In genomic region chr13:32940601-32941000, GRCh38 we compare ENCODE assay signal across 11 cellular contexts.
DNase-seq lines count a peak whose midpoint lies in the region; ATAC-seq, FAIRE-seq and TF ChIP-seq lines count a peak whose summit lies in the region.
"Had no signal": no experiment of that assay in that cellular context is flagged by ENCODE, and none has a peak within 500 bp of the region (broad histone marks: within the 10 kb centered on the region; RNA-seq: fewer than 3 reads in every experiment).

No MANE protein-coding gene starts in this region.

- H3K27me3 Mint-ChIP-seq in mesothelial cell of epicardium (ENCODE audit: low read depth), result no peaks in the 10 kb centered on the region
- peaks cover 6% of the 10 kb centered on the region for H3K27me3 Mint-ChIP-seq in CD8-positive, alpha-beta T cell (ENCODE audit: low read depth)

- intact Hi-C loops in body of pancreas (cut with DNase I), result no loop called here
- intact Hi-C loops in CD8-positive, alpha-beta T cell (cut with DNase I, micrococcal nuclease), result no loop called here

- CTCF ChIA-PET in CD8-positive, alpha-beta T cell (lab: Charles Lee), result interaction anchor here (1.2 kb wide), 1 partner anchor 8 kb away, joined by 3 read pairs; no protein-coding TSS in a partner anchor

- H3K36me3 ChIP-seq in body of pancreas (replicated peaks in 1 of 2; ENCODE audit: insufficient read depth in 1 of 2, low read depth in 2 of 2), result no peaks in the 10 kb centered on the region
- no peaks in the 10 kb centered on the region for H3K36me3 ChIP-seq in CD8-positive, alpha-beta T cell (ENCODE audit: insufficient read depth, low read length)

- POLR2A ChIA-PET in CD8-positive, alpha-beta T cell (lab: Charles Lee), result interaction anchor here (0.9 kb wide), 1 partner anchor 16 kb away, joined by 3 read pairs; no protein-coding TSS in a partner anchor

- H3K27ac ChIP-seq in body of pancreas, result no peak overlapping the region
- H3K27ac ChIP-seq in CD8-positive, alpha-beta T cell (ENCODE audit: low read depth, low read length), result no peak overlapping the region

- H3K4me3 ChIP-seq in body of pancreas, result no peak overlapping the region
- H3K4me3 ChIP-seq in CD8-positive, alpha-beta T cell (ENCODE audit: low read depth, low read length), result no peak overlapping the region

- H3K27ac Mint-ChIP-seq in mesothelial cell of epicardium, result peak overlapping the region; percentile 86
- H3K27ac Mint-ChIP-seq in CD8-positive, alpha-beta T cell, result no peak overlapping the region
- H3K27ac Mint-ChIP-seq: activated naive CD4-positive, alpha-beta T cell treated with anti-CD3 and anti-CD28 coated beads, Interleukin-2, amount 50 U/mL, for 24 hours had no signal

- H3K4me3 Mint-ChIP-seq in mesothelial cell of epicardium, result no peak overlapping the region
- no peak overlapping the region for H3K4me3 Mint-ChIP-seq in CD8-positive, alpha-beta T cell
- H3K4me3 Mint-ChIP-seq: activated naive CD4-positive, alpha-beta T cell treated with anti-CD3 and anti-CD28 coated beads, Interleukin-2, amount 50 U/mL, for 24 hours had no signal

- no peaks in the 10 kb centered on the region for H3K9me3 ChIP-seq in body of pancreas
- H3K9me3 ChIP-seq in CD8-positive, alpha-beta T cell (ENCODE audit: low read length), result no peaks in the 10 kb centered on the region

- H3K4me1 ChIP-seq in body of pancreas, result no peaks in the 10 kb centered on the region
- peaks cover 12% of the 10 kb centered on the region for H3K4me1 ChIP-seq in CD8-positive, alpha-beta T cell (ENCODE audit: insufficient read depth, low read length)

- H3K36me3 Mint-ChIP-seq in mesothelial cell of epicardium, result no peaks in the 10 kb centered on the region
- H3K36me3 Mint-ChIP-seq in CD8-positive, alpha-beta T cell, result no peaks in the 10 kb centered on the region
- H3K36me3 Mint-ChIP-seq: activated naive CD4-positive, alpha-beta T cell treated with anti-CD3 and anti-CD28 coated beads, Interleukin-2, amount 50 U/mL, for 24 hours had no signal

- no peak for ATAC-seq in body of pancreas
- no peak for ATAC-seq in CD8-positive, alpha-beta T cell
- ATAC-seq in GM21526 (IDR thresholded peaks at IDR 0.05; ENCODE audit: low FRiP score, unreplicated experiment), result no peak
- no peak for ATAC-seq in HG02623 (IDR thresholded peaks at IDR 0.05; ENCODE audit: unreplicated experiment)

- H3K9me3 Mint-ChIP-seq in mesothelial cell of epicardium, result peaks cover 17% of the 10 kb centered on the region
- H3K9me3 Mint-ChIP-seq in CD8-positive, alpha-beta T cell, result peaks cover 2% of the 10 kb centered on the region
- H3K9me3 Mint-ChIP-seq: activated naive CD4-positive, alpha-beta T cell treated with anti-CD3 and anti-CD28 coated beads, Interleukin-2, amount 50 U/mL, for 24 hours had no signal

- DNase-seq in DMS153 (lab: John Stamatoyannopoulos, UW) (peak; percentile 39), LHCN-M2 (ENCODE audit: low read depth) (peak; percentile 73), body of pancreas (peak in 3 of 4 donors; percentile 12 to 22 (median 22)), mesothelial cell of epicardium (ENCODE audit: low spot score in 2 of 2, unreplicated experiment in 2 of 2) (no peak), frontal cortex (ENCODE audit: low spot score in 2 of 2) (no peak)
- no peak for DNase-seq in CD8-positive, alpha-beta T cell
- DNase-seq: NCI-H2081 had no signal

- no peak for TF ChIP-seq POLR2A in body of pancreas (IDR thresholded peaks at IDR 0.05)

- peaks cover 13% of the 10 kb centered on the region for H3K4me1 Mint-ChIP-seq in mesothelial cell of epicardium
- H3K4me1 Mint-ChIP-seq in CD8-positive, alpha-beta T cell (ENCODE audit: low read depth), result peaks cover 13% of the 10 kb centered on the region

- 57 to 60% methylated on average over 4 of the region's 4 CpGs for WGBS in body of pancreas, 2 donors

- TF ChIP-seq CTCF in body of pancreas (IDR thresholded peaks at IDR 0.05) (no peak), mesothelial cell of epicardium (IDR thresholded peaks at IDR 0.05; ENCODE audit: unreplicated experiment) (no peak)
- TF ChIP-seq CTCF in CD8-positive, alpha-beta T cell (IDR thresholded peaks at IDR 0.05), result no peak

- no peak for FAIRE-seq in frontal cortex (lab: Jason Lieb, UNC)
- FAIRE-seq: TTC549 had no signal

- H3K27me3 ChIP-seq in body of pancreas, result no peaks in the 10 kb centered on the region
- H3K27me3 ChIP-seq in CD8-positive, alpha-beta T cell (ENCODE audit: insufficient read depth, low read length), result no peaks in the 10 kb centered on the region

Comparison
In these comparisons a context has a peak if more than half of its experiments do, and no peak if none do; other contexts are left out.
1. DNase-seq: peak in DMS153 (single experiment), LHCN-M2 (single experiment) and body of pancreas (3 of 4); none in mesothelial cell of epicardium (0 of 2), CD8-positive, alpha-beta T cell (0 of 7) and frontal cortex (0 of 2).